Comparison of ENCODE assay signal across 8 cellular contexts in the genomic region with DNA sequence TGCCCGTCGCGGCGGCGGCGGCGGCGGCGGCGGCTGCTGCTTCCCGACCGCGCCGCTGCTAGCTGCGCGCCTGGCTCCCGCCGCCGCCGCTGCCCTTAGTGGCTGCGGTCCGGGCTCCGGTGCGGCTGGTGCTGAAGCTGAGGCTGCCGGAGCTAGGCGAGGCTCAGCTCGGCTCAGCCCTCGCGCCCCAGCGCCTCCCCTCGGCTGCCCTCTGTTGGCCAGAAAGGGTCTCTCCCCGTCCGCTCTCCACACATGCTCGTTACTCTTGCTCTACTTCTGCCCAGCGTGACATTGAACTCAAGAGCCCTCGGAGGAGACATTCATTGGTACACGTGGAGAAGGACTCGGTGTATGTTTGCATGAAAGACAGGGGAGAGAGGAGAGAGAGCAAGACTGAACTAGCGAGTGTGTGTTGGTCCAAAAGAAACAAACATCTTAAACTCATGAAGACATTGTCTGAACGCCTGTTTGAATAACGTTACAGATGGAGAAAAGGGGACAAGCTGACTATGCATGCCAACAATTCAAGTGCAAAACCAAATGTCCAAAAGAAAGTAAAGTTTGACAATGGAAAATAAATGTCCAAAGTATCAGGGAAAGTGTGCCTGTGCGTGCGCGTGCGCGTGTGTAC. TPM values are rescaled to one million over a fixed set of nuclear protein-coding genes. Genes with fewer than 3 reads are reported as not detected.
A peak's percentile ranks its signal among the peaks of the same experiment; 100 is the strongest.
DNase-seq lines count a peak whose midpoint lies in the region; ATAC-seq, FAIRE-seq and TF ChIP-seq lines count a peak whose summit lies in the region.

A gene (minus strand): TSS at position 175 of the 631 bp plus-strand sequence.

- H3K4me1 ChIP-seq in A549 (no peaks in the 10 kb centered on the region), endodermal cell (ENCODE audit: control insufficient read depth, insufficient read depth, low read length) (no peaks in the 10 kb centered on the region)

- no peak for TF ChIP-seq POLR2A in A549 (IDR thresholded peaks at IDR 0.05; ENCODE audit: low read length)
- no peak for TF ChIP-seq POLR2A in lower leg skin (IDR thresholded peaks at IDR 0.05)

- FAIRE-seq in A549 (lab: Jason Lieb, UNC) = no peak

- POLR2A ChIA-PET in A549 (lab: Yijun Ruan, JAX) = no interaction called here

- TF ChIP-seq CTCF in A549 (IDR thresholded peaks at IDR 0.05) (peak; percentile 47), endodermal cell (conservative IDR thresholded peaks at IDR 0.05) (peak; percentile 86), lower leg skin (IDR thresholded peaks at IDR 0.05) (no peak)

- H3K27ac ChIP-seq in A549 (no peak within 1 kb of the TSS), endodermal cell (ENCODE audit: low read depth, low read length) (no peak within 1 kb of the TSS)

- WGBS in A549 (ENCODE audit: missing lambda C conversion rate) = 35% methylated on average over 15 of the region's 46 CpGs
- 15 to 79% methylated on average over 8 to 46 of the region's 46 CpGs for whole genome bisulfite sequencing in endodermal cell (ENCODE audit: insufficient coverage in 1 of 2, insufficient read length in 1 of 2), 2 experiments
- WGBS in lower leg skin, 2 donors = 32 to 34% methylated on average over 16 to 17 of the region's 46 CpGs

- peak; percentile 39 to 51; a peak in 4 of 5 replicates for TF ChIP-seq RAD21 in A549 (conservative IDR thresholded peaks at IDR 0.05 in 1 of 2, IDR thresholded peaks at IDR 0.05 in 1 of 2)

- no peaks in the 10 kb centered on the region for H3K36me3 Mint-ChIP-seq in T-helper 17 cell (ENCODE audit: low read depth)
- H3K36me3 Mint-ChIP-seq in endodermal cell (ENCODE audit: low read depth) = no peaks in the 10 kb centered on the region

- TF ChIP-seq EP300 in A549 (IDR thresholded peaks at IDR 0.05) = no peak

- H3K27ac Mint-ChIP-seq in T-helper 17 cell = no peak within 1 kb of the TSS
- no peak within 1 kb of the TSS for H3K27ac Mint-ChIP-seq in endodermal cell

- ATAC-seq in A549 (peak; percentile 99 to 100), GM19025 (IDR thresholded peaks at IDR 0.05; ENCODE audit: low read depth, unreplicated experiment) (peak; percentile 97), HG03565 (IDR thresholded peaks at IDR 0.05; ENCODE audit: unreplicated experiment) (peak; percentile 91), T-helper 17 cell (peak; percentile 42)

- H3K27me3 ChIP-seq in endodermal cell (ENCODE audit: control insufficient read depth, insufficient read depth, low read length, poor library complexity, severe bottlenecking) = peaks cover 48% of the 10 kb centered on the region

- H3K4me3 ChIP-seq in A549 = peak within 1 kb of the TSS; percentile 38
- peak within 1 kb of the TSS; percentile 81 for H3K4me3 ChIP-seq in endodermal cell (ENCODE audit: low read length)
- H3K4me3 ChIP-seq in lower leg skin (ENCODE audit: low read depth, poor library complexity, severe bottlenecking) = no peak within 1 kb of the TSS

- peak within 1 kb of the TSS; percentile 82 for H3K4me2 ChIP-seq in A549

- H3K4me3 Mint-ChIP-seq in T-helper 17 cell (no peak within 1 kb of the TSS), endodermal cell (peak within 1 kb of the TSS; percentile 77)

- no peaks in the 10 kb centered on the region for H3K36me3 ChIP-seq in endodermal cell (ENCODE audit: control insufficient read depth, insufficient read depth, low read length)

- DNase-seq in A549 (ENCODE audit: low read depth in 1 of 2, low spot score in 1 of 2) = peak; percentile 23 to 65
- DNase-seq in T-helper 17 cell = no peak
- peak; percentile 95 for DNase-seq in endodermal cell
- DNase-seq in lower leg skin (ENCODE audit: low spot score in 2 of 2) = peak; percentile 35 to 90
- peak; percentile 9 for DNase-seq in stimulated activated CD8-positive, alpha-beta memory T cell treated with anti-CD3 and anti-CD28 coated beads, Interleukin-15, amount 100 ng/mL, for 24 hours (ENCODE audit: low read depth)
- no peak for DNase-seq in NCI-H2196 (lab: John Stamatoyannopoulos, UW; ENCODE audit: unreplicated experiment)

- no peak within 1 kb of the TSS for H3K9ac ChIP-seq in endodermal cell (ENCODE audit: extremely low read depth, low read length, poor library complexity, severe bottlenecking)

- no peaks in the 10 kb centered on the region for H3K9me3 Mint-ChIP-seq in endodermal cell

- peaks cover 14% of the 10 kb centered on the region for H3K27me3 Mint-ChIP-seq in T-helper 17 cell
- peaks cover 32% of the 10 kb centered on the region for H3K27me3 Mint-ChIP-seq in endodermal cell (ENCODE audit: insufficient read depth)

- H3K4me1 Mint-ChIP-seq in T-helper 17 cell (no peaks in the 10 kb centered on the region), endodermal cell (peaks cover 22% of the 10 kb centered on the region)

- intact Hi-C loops in lower leg skin (cut with DNase I; ENCODE audit: low total_unique reads) = no loop called here

- H3K9me3 ChIP-seq in A549 = no peaks in the 10 kb centered on the region; the same call in 2 of the 3 replicates
- no peaks in the 10 kb centered on the region for H3K9me3 ChIP-seq in T-helper 17 cell (ENCODE audit: control insufficient read depth, low read length, poor library complexity, severe bottlenecking)
- no peaks in the 10 kb centered on the region for H3K9me3 ChIP-seq in endodermal cell (ENCODE audit: control insufficient read depth, low read length)

- CTCF ChIA-PET in A549 (lab: Yijun Ruan, JAX) = interaction anchor here (0.6 to 2.2 kb wide), 13 partner anchors 9 to 838 kb away, joined by 3 to 9 read pairs (median 4); no protein-coding TSS in a partner anchor

TF ChIP-seq in A549, 52 proteins besides CTCF, POLR2A, EP300 and RAD21:
- TF ChIP-seq, protein P1, sequence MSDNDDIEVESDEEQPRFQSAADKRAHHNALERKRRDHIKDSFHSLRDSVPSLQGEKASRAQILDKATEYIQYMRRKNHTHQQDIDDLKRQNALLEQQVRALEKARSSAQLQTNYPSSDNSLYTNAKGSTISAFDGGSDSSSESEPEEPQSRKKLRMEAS (IDR thresholded peaks at IDR 0.05) = peak; percentile 52
- peak; percentile 52 for TF ChIP-seq SMC3 (IDR thresholded peaks at IDR 0.05)
- TF ChIP-seq, protein P2, sequence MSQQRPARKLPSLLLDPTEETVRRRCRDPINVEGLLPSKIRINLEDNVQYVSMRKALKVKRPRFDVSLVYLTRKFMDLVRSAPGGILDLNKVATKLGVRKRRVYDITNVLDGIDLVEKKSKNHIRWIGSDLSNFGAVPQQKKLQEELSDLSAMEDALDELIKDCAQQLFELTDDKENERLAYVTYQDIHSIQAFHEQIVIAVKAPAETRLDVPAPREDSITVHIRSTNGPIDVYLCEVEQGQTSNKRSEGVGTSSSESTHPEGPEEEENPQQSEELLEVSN (IDR thresholded peaks at IDR 0.05; ENCODE audit: borderline replicate concordance, low read depth) = no peak

RNA-seq across cellular contexts. Expression of the gene that starts here (rescaled TPM):
- polyA plus RNA-seq in A549 (2011; rRNA removed) (not detected in 2 replicates), A549 (2017; fragmentation: RNase III; extraction: RNeasy Plus Mini Kit Qiagen cat#74134 plus additional on column Dnase treatment) (not detected in 3 replicates)
- not detected in 2 replicates for polyA plus RNA-seq in A549 (2012; cell fraction: cytosol; rRNA removed)
- not detected in 2 replicates for polyA plus RNA-seq in A549 (2012; cell fraction: nucleus; rRNA removed)
- polyA minus RNA-seq in A549 (2011; rRNA and poly(A)+ RNA removed) = not detected in 2 replicates
- total RNA-seq in T-helper 17 cell (not detected), endodermal cell (10 to 100 TPM in 1 of 2 donors, 1 to 10 TPM in 1; 5.9 to 10.8 TPM), lower leg skin (under 1 TPM in 1 of 4 donors, not detected in 3; 0.16 TPM)
- polyA plus RNA-seq in endodermal cell (2013, experiment 1 of 2) = 0.93 TPM
- 0.66 TPM for polyA plus RNA-seq in endodermal cell (2013, experiment 2 of 2)

Comparison
In these comparisons a context has a peak if more than half of its experiments do, and no peak if none do; other contexts are left out.
1. RNA of the gene that starts here (total RNA-seq): 5.9 to 10.8 TPM in endodermal cell; 0.16 TPM in lower leg skin and not detected in T-helper 17 cell; every median in the first group is over 4 times any median in the second.
2. Peak in DNase-seq, ATAC-seq, H3K4me3 ChIP-seq and H3K4me2 ChIP-seq in A549; RNA of the gene not detected or under 1 TPM.
3. Peak in ATAC-seq in T-helper 17 cell; RNA of the gene not detected or under 1 TPM.
4. Peak in DNase-seq in lower leg skin; RNA of the gene not detected or under 1 TPM.
5. ATAC-seq: peak in every context shown above with its lines; median percentile 100 in A549; 97 in GM19025; 91 in HG03565; 42 in T-helper 17 cell.
6. DNase-seq: peak in endodermal cell (single experiment) and stimulated activated CD8-positive, alpha-beta memory T cell treated with anti-CD3 and anti-CD28 coated beads, Interleukin-15, amount 100 ng/mL, for 24 hours (single experiment); none in T-helper 17 cell (0 of 3) and NCI-H2196 (single experiment).
7. CTCF ChIP-seq: peak in A549 (single experiment) and endodermal cell (single experiment); none in lower leg skin (0 of 3).